17 cellular contexts compared by ENCODE assay signal in genomic region chr6:5112065-5112799, GRCh38. TPM values are rescaled to one million over a fixed set of nuclear protein-coding genes. Genes with fewer than 3 reads are reported as not detected.
DNase-seq lines count a peak whose midpoint lies in the region; ATAC-seq and TF ChIP-seq lines count a peak whose summit lies in the region.
"Had no signal": no experiment of that assay in that cellular context is flagged by ENCODE, and none has a peak within 500 bp of the region (broad histone marks: within the 10 kb centered on the region; RNA-seq: fewer than 3 reads in every experiment).

No MANE protein-coding gene starts in this region.

- ATAC-seq in omental fat pad (ENCODE audit: low FRiP score) = peak; percentile 42
- ATAC-seq in GM19452 (IDR thresholded peaks at IDR 0.05; ENCODE audit: unreplicated experiment) = no peak
- ATAC-seq: CD8-positive, alpha-beta T cell; stimulated activated naive CD8-positive, alpha-beta T cell treated with anti-CD3 and anti-CD28 coated beads, Interleukin-15, amount 100 ng/mL, for 72 hours had no signal

- no peak overlapping the region for H3K4me3 Mint-ChIP-seq in glutamatergic neuron (ENCODE audit: unreplicated experiment)
- H3K4me3 Mint-ChIP-seq: CD8-positive, alpha-beta T cell; endodermal cell; stimulated activated naive CD8-positive, alpha-beta T cell treated with anti-CD3 and anti-CD28 coated beads, Interleukin-15, amount 100 ng/mL, for 72 hours had no signal

- no peaks in the 10 kb centered on the region for H3K4me1 Mint-ChIP-seq in glutamatergic neuron (ENCODE audit: low read depth, unreplicated experiment)
- H3K4me1 Mint-ChIP-seq: endodermal cell had no signal

- H3K27me3 Mint-ChIP-seq in glutamatergic neuron (ENCODE audit: unreplicated experiment) = peaks cover 2% of the 10 kb centered on the region
- H3K27me3 Mint-ChIP-seq: stimulated activated naive CD8-positive, alpha-beta T cell treated with anti-CD3 and anti-CD28 coated beads, Interleukin-15, amount 100 ng/mL, for 72 hours had no signal

- no peaks in the 10 kb centered on the region for H3K9me3 Mint-ChIP-seq in glutamatergic neuron (ENCODE audit: unreplicated experiment)
- H3K9me3 Mint-ChIP-seq: CD8-positive, alpha-beta T cell; endodermal cell; stimulated activated naive CD8-positive, alpha-beta T cell treated with anti-CD3 and anti-CD28 coated beads, Interleukin-15, amount 100 ng/mL, for 72 hours had no signal

- H3K27ac Mint-ChIP-seq in glutamatergic neuron (ENCODE audit: unreplicated experiment) = no peak overlapping the region
- H3K27ac Mint-ChIP-seq: CD8-positive, alpha-beta T cell; endodermal cell; stimulated activated naive CD8-positive, alpha-beta T cell treated with anti-CD3 and anti-CD28 coated beads, Interleukin-15, amount 100 ng/mL, for 72 hours had no signal

- DNase-seq in EL (peak; percentile 92), RKO (ENCODE audit: low spot score) (peak; percentile 57), epithelial cell of prostate (ENCODE audit: low read depth, low spot score) (peak; percentile 80), omental fat pad (ENCODE audit: low spot score) (no peak), DMS 273 treated with DMSO at 0.1 percent for 48 hours (lab: John Stamatoyannopoulos, UW) (no peak), glutamatergic neuron (no peak), NCI-H82 (lab: John Stamatoyannopoulos, UW) (no peak)
- DNase-seq: activated T-cell treated with anti-CD3 and anti-CD28 coated beads, Interleukin-2, amount 50 U/mL, for 1 hour; anterior cingulate cortex; CD8-positive, alpha-beta T cell; endodermal cell; mesendoderm; NCI-H187 treated with DMSO at 0.1 percent for 48 hours; NCI-H748 treated with DMSO at 0.1 percent for 48 hours; psoas muscle; stimulated activated naive CD8-positive, alpha-beta T cell treated with anti-CD3 and anti-CD28 coated beads, Interleukin-15, amount 100 ng/mL, for 72 hours had no signal

- H3K36me3 Mint-ChIP-seq in glutamatergic neuron (ENCODE audit: unreplicated experiment) = peaks cover 6% of the 10 kb centered on the region

- H3K27ac ChIP-seq in epithelial cell of prostate = peak overlapping the region; percentile 24
- H3K27ac ChIP-seq: psoas muscle had no signal

- TF ChIP-seq CTCF in omental fat pad (IDR thresholded peaks at IDR 0.05) = no peak
- TF ChIP-seq CTCF in glutamatergic neuron (IDR thresholded peaks at IDR 0.05; ENCODE audit: partially characterized antibody, unreplicated experiment) = no peak

RNA-seq across cellular contexts. Expression of gene PPP1R3G, which starts 27.1 kb away (rescaled TPM):
- 1 to 10 TPM in 2 of 4 donors, under 1 TPM in 2; 0.56 to 1.8 (median 1.3) TPM for total RNA-seq in omental fat pad
- not detected for total RNA-seq in glutamatergic neuron (ENCODE audit: unreplicated experiment)
- total RNA-seq: CD8-positive, alpha-beta T cell; endodermal cell had no signal

Comparison
In these comparisons a context has a peak if more than half of its experiments do, and no peak if none do; other contexts are left out.
1. DNase-seq: peak in EL (single experiment), RKO (single experiment) and epithelial cell of prostate (single experiment); none in omental fat pad (single experiment), DMS 273 treated with DMSO at 0.1 percent for 48 hours (single experiment), glutamatergic neuron (single experiment) and NCI-H82 (single experiment).